8 cellular contexts compared by ENCODE assay signal in genomic region chr11:126062679-126063509, GRCh38. TPM values are rescaled to one million over a fixed set of nuclear protein-coding genes. Genes with fewer than 3 reads are reported as not detected.
A peak's percentile ranks its signal among the peaks of the same experiment; 100 is the strongest.
DNase-seq lines count a peak whose midpoint lies in the region; ATAC-seq and TF ChIP-seq lines count a peak whose summit lies in the region.

A gene with protein sequence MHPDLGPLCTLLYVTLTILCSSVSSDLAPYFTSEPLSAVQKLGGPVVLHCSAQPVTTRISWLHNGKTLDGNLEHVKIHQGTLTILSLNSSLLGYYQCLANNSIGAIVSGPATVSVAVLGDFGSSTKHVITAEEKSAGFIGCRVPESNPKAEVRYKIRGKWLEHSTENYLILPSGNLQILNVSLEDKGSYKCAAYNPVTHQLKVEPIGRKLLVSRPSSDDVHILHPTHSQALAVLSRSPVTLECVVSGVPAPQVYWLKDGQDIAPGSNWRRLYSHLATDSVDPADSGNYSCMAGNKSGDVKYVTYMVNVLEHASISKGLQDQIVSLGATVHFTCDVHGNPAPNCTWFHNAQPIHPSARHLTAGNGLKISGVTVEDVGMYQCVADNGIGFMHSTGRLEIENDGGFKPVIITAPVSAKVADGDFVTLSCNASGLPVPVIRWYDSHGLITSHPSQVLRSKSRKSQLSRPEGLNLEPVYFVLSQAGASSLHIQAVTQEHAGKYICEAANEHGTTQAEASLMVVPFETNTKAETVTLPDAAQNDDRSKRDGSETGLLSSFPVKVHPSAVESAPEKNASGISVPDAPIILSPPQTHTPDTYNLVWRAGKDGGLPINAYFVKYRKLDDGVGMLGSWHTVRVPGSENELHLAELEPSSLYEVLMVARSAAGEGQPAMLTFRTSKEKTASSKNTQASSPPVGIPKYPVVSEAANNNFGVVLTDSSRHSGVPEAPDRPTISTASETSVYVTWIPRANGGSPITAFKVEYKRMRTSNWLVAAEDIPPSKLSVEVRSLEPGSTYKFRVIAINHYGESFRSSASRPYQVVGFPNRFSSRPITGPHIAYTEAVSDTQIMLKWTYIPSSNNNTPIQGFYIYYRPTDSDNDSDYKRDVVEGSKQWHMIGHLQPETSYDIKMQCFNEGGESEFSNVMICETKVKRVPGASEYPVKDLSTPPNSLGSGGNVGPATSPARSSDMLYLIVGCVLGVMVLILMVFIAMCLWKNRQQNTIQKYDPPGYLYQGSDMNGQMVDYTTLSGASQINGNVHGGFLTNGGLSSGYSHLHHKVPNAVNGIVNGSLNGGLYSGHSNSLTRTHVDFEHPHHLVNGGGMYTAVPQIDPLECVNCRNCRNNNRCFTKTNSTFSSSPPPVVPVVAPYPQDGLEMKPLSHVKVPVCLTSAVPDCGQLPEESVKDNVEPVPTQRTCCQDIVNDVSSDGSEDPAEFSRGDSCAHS (N-terminal part only) (minus strand): TSS chr11:126062866. CDS start chr11:126023476, 39,390 bp downstream.

- peaks cover 6 to 9% of the 10 kb centered on the region in 2 donors for H3K27me3 Mint-ChIP-seq in T-cell
- no peaks in the 10 kb centered on the region for H3K27me3 Mint-ChIP-seq in progenitor cell of endocrine pancreas

- H3K9me3 Mint-ChIP-seq in T-cell (no peaks in the 10 kb centered on the region), progenitor cell of endocrine pancreas (ENCODE audit: low read depth) (no peaks in the 10 kb centered on the region)

- 0 to 2% methylated on average over 9 to 48 of the region's 82 CpGs for WGBS in upper lobe of left lung, 2 donors

- CTCF ChIA-PET in T-cell (lab: Charles Lee), result no interaction called here

- peak in 2 of 4 donors; percentile 34 to 56 for TF ChIP-seq POLR2A in upper lobe of left lung (IDR thresholded peaks at IDR 0.05)

- TF ChIP-seq EP300 in upper lobe of left lung (IDR thresholded peaks at IDR 0.05), result peak in 1 of 4 donors; percentile 49

- H3K27ac Mint-ChIP-seq in T-cell (peak within 1 kb of the TSS; percentile 93 to 96), progenitor cell of endocrine pancreas (peak within 1 kb of the TSS; percentile 100)

- H3K36me3 Mint-ChIP-seq in T-cell (no peaks in the 10 kb centered on the region), progenitor cell of endocrine pancreas (ENCODE audit: insufficient read depth) (no peaks in the 10 kb centered on the region)

- no peaks in the 10 kb centered on the region for H3K36me3 ChIP-seq in upper lobe of left lung

- no peaks in the 10 kb centered on the region for H3K9me3 ChIP-seq in upper lobe of left lung

- H3K27ac ChIP-seq in upper lobe of left lung, result peak within 1 kb of the TSS; percentile 68 to 85 (median 74)

- H3K27me3 ChIP-seq in upper lobe of left lung, result peaks cover 0 to 8% (median 0%) of the 10 kb centered on the region in 4 donors

- H3K4me3 Mint-ChIP-seq in T-cell (peak within 1 kb of the TSS; percentile 80 to 88 (median 85)), progenitor cell of endocrine pancreas (ENCODE audit: low read depth) (peak within 1 kb of the TSS; percentile 83)

- peak within 1 kb of the TSS; percentile 49 to 95 (median 80) for H3K4me3 ChIP-seq in upper lobe of left lung

- H3K4me1 Mint-ChIP-seq in T-cell (peaks cover 6 to 18% (median 7%) of the 10 kb centered on the region in 3 donors), progenitor cell of endocrine pancreas (ENCODE audit: low read depth) (peaks cover 24% of the 10 kb centered on the region)

- TF ChIP-seq CTCF in GM13977 (IDR thresholded peaks at IDR 0.05; ENCODE audit: extremely low read depth, insufficient read depth, missing control alignments) (no peak), progenitor cell of endocrine pancreas (IDR thresholded peaks at IDR 0.05; ENCODE audit: unreplicated experiment) (no peak), upper lobe of left lung (IDR thresholded peaks at IDR 0.05) (peak in 2 of 6 experiments; percentile 20 to 42)

- peaks cover 12 to 35% (median 16%) of the 10 kb centered on the region in 4 donors for H3K4me1 ChIP-seq in upper lobe of left lung

- in situ Hi-C loops in GM13977 (cut with MboI; ENCODE audit: low pct_unique_long_range_greater_than_20kb, low sequenced_read_pairs, unreplicated experiment), result no loop called here

- POLR2A ChIA-PET in T-cell (lab: Charles Lee), result interaction anchor here in 1 of 2 donors (0.6 kb wide), 1 partner anchor 453 kb away, joined by 3 read pairs; no protein-coding TSS in a partner anchor

- intact Hi-C loops in left cardiac atrium (cut with DNase I), result loop anchor here in 1 of 2 donors (5.0 kb wide), 2 partner anchors 134 to 141 kb away; no protein-coding TSS in a partner anchor

- ATAC-seq in HG02885 (IDR thresholded peaks at IDR 0.05; ENCODE audit: poor library complexity, unreplicated experiment) (peak; percentile 98), T-cell (replicated peaks in 1 of 4) (peak; percentile 89 to 94 (median 92)), left cardiac atrium (peak; percentile 98 to 99), upper lobe of left lung (ENCODE audit: low FRiP score in 2 of 2) (peak; percentile 98)

- DNase-seq in GM13977 (ENCODE audit: low spot score), result peak; percentile 100
- peak; percentile 86 for DNase-seq in NCI-H146 treated with DMSO at 0.1 percent for 48 hours (lab: John Stamatoyannopoulos, UW; ENCODE audit: unreplicated experiment)
- DNase-seq in T-cell, result peak; percentile 70 to 91 (median 83)
- peak; percentile 76 for DNase-seq in amniotic stem cell (lab: John Stamatoyannopoulos, UW)
- DNase-seq in left cardiac atrium, result peak; percentile 93
- peak; percentile 90 for DNase-seq in progenitor cell of endocrine pancreas (ENCODE audit: low spot score, unreplicated experiment)
- peak; percentile 90 to 98 for DNase-seq in upper lobe of left lung

RNA-seq across cellular contexts. Expression of the gene that starts here (rescaled TPM):
- total RNA-seq in T-cell (1 to 10 TPM; 1.7 to 5.0 (median 2.7) TPM), left cardiac atrium (10 to 100 TPM; 13.6 to 30.0 TPM), progenitor cell of endocrine pancreas (24.9 and 26.4 TPM in 2 replicates), upper lobe of left lung (10 to 100 TPM in 5 of 6 donors, 1 to 10 TPM in 1; 4.0 to 24.2 (median 13.5) TPM)

Comparison
In these comparisons a context has a peak if more than half of its experiments do, and no peak if none do; other contexts are left out.
1. Peak in every context shown above with its lines: DNase-seq, ATAC-seq, H3K4me3 ChIP-seq and H3K27ac ChIP-seq.